ENCODE assay signal across 8 cellular contexts in the genomic region with DNA sequence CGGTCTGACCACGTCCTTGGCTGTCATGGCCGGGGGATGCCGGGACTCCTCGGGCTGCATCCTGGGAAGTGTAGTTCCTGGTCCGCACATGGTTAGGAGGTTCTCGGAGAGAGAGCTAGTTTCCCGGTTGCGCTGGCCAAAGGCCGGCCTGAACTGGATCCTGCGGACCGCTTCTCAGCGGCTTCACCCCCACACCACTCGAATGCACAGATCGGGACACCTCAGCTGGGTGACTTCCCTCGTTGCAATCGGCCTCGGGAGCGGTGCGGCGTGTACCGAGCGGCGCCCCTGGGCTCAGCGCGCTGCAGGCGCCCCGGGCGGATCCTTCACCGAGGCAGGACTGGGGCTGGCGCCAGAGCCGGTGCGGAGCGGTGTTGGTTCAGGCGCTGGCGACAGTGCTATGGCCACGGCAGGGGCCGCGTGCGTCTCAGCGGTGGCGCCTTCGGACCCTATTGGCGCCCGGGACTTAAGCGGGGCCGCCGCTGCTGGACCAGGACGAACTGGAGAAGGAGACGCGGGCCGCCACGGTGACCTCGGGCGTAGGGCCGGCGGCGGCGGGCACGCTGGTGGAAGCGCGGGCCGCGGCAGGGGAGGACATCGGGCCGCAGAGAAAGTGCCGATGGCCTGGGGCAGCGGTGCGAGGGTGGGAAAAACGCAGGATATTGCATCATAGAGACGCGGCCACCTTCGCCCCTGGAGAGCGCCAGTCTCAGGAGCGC. TPM values are rescaled to one million over a fixed set of nuclear protein-coding genes. Genes with fewer than 3 reads are reported as not detected.
DNase-seq lines count a peak whose midpoint lies in the region; ATAC-seq, FAIRE-seq and TF ChIP-seq lines count a peak whose summit lies in the region.

No MANE protein-coding gene starts in this region.

- no peak for TF ChIP-seq EP300 in H1 (IDR thresholded peaks at IDR 0.05; ENCODE audit: borderline replicate concordance in 1 of 2, low read depth in 2 of 2, low read length in 2 of 2)

- peak overlapping the region; percentile 93 for H2BK5ac ChIP-seq in H1 (ENCODE audit: low read depth, low read length)

- TF ChIP-seq RAD21 in H1 (IDR thresholded peaks at IDR 0.05 in 1 of 2, conservative IDR thresholded peaks at IDR 0.05 in 1 of 2; ENCODE audit: low read depth in 2 of 2, low read length in 2 of 2): no peak

- POLR2A ChIA-PET in activated CD8-positive, alpha-beta T cell treated with anti-CD3 and anti-CD28 coated beads for 36 hours (lab: Charles Lee): interaction anchor here (0.5 to 3.2 kb wide), 13 partner anchors 9 to 842 kb away, joined by 3 to 23 read pairs (median 4); a partner anchor contains a TSS
- POLR2A ChIA-PET in H1 (lab: Charles Lee; ENCODE audit: partially characterized antibody): interaction anchor here (0.8 to 6.5 kb wide), 33 partner anchors 8 to 178 kb away, joined by 3 to 63 read pairs (median 4); a partner anchor contains a TSS

- peak overlapping the region; percentile 39 for H2BK120ac ChIP-seq in H1 (replicated peaks; ENCODE audit: low read depth, low read length)

- TF ChIP-seq CTCF in GM10266 (IDR thresholded peaks at IDR 0.05; ENCODE audit: control insufficient read depth, insufficient read depth, low read depth, missing control alignments): no peak
- TF ChIP-seq CTCF in activated CD8-positive, alpha-beta T cell treated with anti-CD3 and anti-CD28 coated beads for 36 hours (IDR thresholded peaks at IDR 0.05): no peak
- no peak for TF ChIP-seq CTCF in H1 (IDR thresholded peaks at IDR 0.05; ENCODE audit: control extremely low read depth in 1 of 3, insufficient read depth in 1 of 3, low read depth in 1 of 3, low read length in 3 of 3)

- peak; percentile 85 to 87 for TF ChIP-seq POLR2A in H1 (IDR thresholded peaks at IDR 0.05; ENCODE audit: control extremely low read depth in 1 of 2, low read depth in 2 of 2, low read length in 2 of 2)

- H2BK20ac ChIP-seq in H1 (ENCODE audit: low read length): no peak overlapping the region

- no peaks in the 10 kb centered on the region for H3K27me3 Mint-ChIP-seq in activated CD8-positive, alpha-beta T cell treated with anti-CD3 and anti-CD28 coated beads for 36 hours

- H3K36me3 ChIP-seq in H1 (ENCODE audit: control insufficient read depth in 2 of 4, insufficient read depth in 4 of 4, low read length in 3 of 4): peaks cover 12 to 30% (median 24%) of the 10 kb centered on the region in 4 experiments

- H2AFZ ChIP-seq in H1 (ENCODE audit: low read length): no peak overlapping the region

- DNase-seq in GM10266 (ENCODE audit: extremely low spot score) (peak; percentile 87), NCI-H69 (lab: John Stamatoyannopoulos, UW) (peak; percentile 91), H1 (ENCODE audit: low read depth in 1 of 2, low spot score in 2 of 2) (peak; percentile 78 to 89), medulla oblongata (ENCODE audit: extremely low spot score) (peak; percentile 89)
- peak; percentile 80 for DNase-seq in activated CD8-positive, alpha-beta T cell treated with anti-CD3 and anti-CD28 coated beads for 36 hours
- DNase-seq in stimulated activated CD4-positive, alpha-beta T cell treated with anti-CD3 and anti-CD28 coated beads, TNF-alpha, amount 100 ng/mL, for 48 hours (ENCODE audit: low read depth in 3 of 3): peak in 2 of 3 donors; percentile 40 to 53

- H3K23ac ChIP-seq in H1 (ENCODE audit: insufficient read length): no peak overlapping the region

- peak overlapping the region; percentile 88 for H3K56ac ChIP-seq in H1 (replicated peaks; ENCODE audit: insufficient read length, low read depth, low read length)

- H4K5ac ChIP-seq in H1 (ENCODE audit: insufficient read length, low read depth, low read length): peak overlapping the region; percentile 59

- no peaks in the 10 kb centered on the region for H3K79me2 ChIP-seq in H1 (ENCODE audit: control insufficient read depth in 1 of 2, insufficient read depth in 2 of 2, low read length in 2 of 2)

- FAIRE-seq in H1 (lab: Jason Lieb, UNC): no peak

- H3K4me1 Mint-ChIP-seq in activated CD8-positive, alpha-beta T cell treated with anti-CD3 and anti-CD28 coated beads for 36 hours (ENCODE audit: low read depth): peaks cover 22% of the 10 kb centered on the region

- no peak overlapping the region for H2BK15ac ChIP-seq in H1 (ENCODE audit: low read length)

- H3K4me1 ChIP-seq in H1 (replicated peaks in 1 of 4; ENCODE audit: control insufficient read depth in 3 of 4, insufficient read depth in 4 of 4, low read length in 3 of 4): peaks cover 0 to 11% (median 5%) of the 10 kb centered on the region in 4 experiments; a peak in 5 of 7 replicates

- no peaks in the 10 kb centered on the region for H3K27me3 ChIP-seq in H1 (replicated peaks in 1 of 4; ENCODE audit: control insufficient read depth in 3 of 4, extremely low read depth in 1 of 4, insufficient read depth in 3 of 4, low read length in 3 of 4)

- no peak overlapping the region for H2AK5ac ChIP-seq in H1 (ENCODE audit: low read depth, low read length)

- peak overlapping the region; percentile 89 for H3K27ac ChIP-seq in H1 (ENCODE audit: low read depth, low read length)

- peak overlapping the region; percentile 80 for H3K4me3 Mint-ChIP-seq in activated CD8-positive, alpha-beta T cell treated with anti-CD3 and anti-CD28 coated beads for 36 hours

- peaks cover 4 to 35% of the 10 kb centered on the region in 2 experiments for H4K20me1 ChIP-seq in H1 (replicated peaks in 1 of 2; ENCODE audit: control insufficient read depth in 1 of 2, insufficient read depth in 2 of 2, low read length in 2 of 2)

- intact Hi-C loops in activated CD8-positive, alpha-beta T cell treated with anti-CD3 and anti-CD28 coated beads for 36 hours (cut with micrococcal nuclease): no loop called here

- H3K18ac ChIP-seq in H1 (ENCODE audit: extremely low read depth, low read length): peak overlapping the region; percentile 88

- H3K9me3 ChIP-seq in H1 (ENCODE audit: insufficient read depth in 2 of 2, low read depth in 1 of 2, low read length in 1 of 2): no peaks in the 10 kb centered on the region

- H4K8ac ChIP-seq in H1 (ENCODE audit: extremely low read depth, insufficient read depth, low read length): peak overlapping the region; percentile 99

- peaks cover 31% of the 10 kb centered on the region for H3K36me3 Mint-ChIP-seq in activated CD8-positive, alpha-beta T cell treated with anti-CD3 and anti-CD28 coated beads for 36 hours (ENCODE audit: low read depth)

- H2BK12ac ChIP-seq in H1 (ENCODE audit: low read depth, low read length): peak overlapping the region; percentile 60; the same call in 1 of the 2 replicates

- no peaks in the 10 kb centered on the region; the same call in 1 of the 2 replicates for H3K79me1 ChIP-seq in H1 (ENCODE audit: low read depth, low read length)

- peak overlapping the region; percentile 67 to 84 (median 76) for H3K4me3 ChIP-seq in H1 (ENCODE audit: extremely low read depth in 1 of 4, insufficient read depth in 2 of 4, low read depth in 3 of 4, low read length in 4 of 4)

- WGBS in H1 (ENCODE audit: extremely low coverage in 1 of 2, insufficient coverage in 1 of 2, insufficient read length in 1 of 2, insufficient replicate concordance in 2 of 2, low coverage in 1 of 2, low lambda C conversion rate in 2 of 2, missing lambda C conversion rate in 1 of 2), 2 experiments: 2% methylated on average over 71 of the region's 75 CpGs; no CpG with 5 or more reads in 1 of the 2 experiments

- peak overlapping the region; percentile 86 for H4K91ac ChIP-seq in H1 (replicated peaks; ENCODE audit: insufficient read length, low read length)

- peak overlapping the region; percentile 87 to 99 (median 94) for H3K9ac ChIP-seq in H1 (replicated peaks in 1 of 4; ENCODE audit: extremely low read depth in 1 of 4, low read depth in 3 of 4, low read length in 3 of 4)

- H3K9me3 Mint-ChIP-seq in activated CD8-positive, alpha-beta T cell treated with anti-CD3 and anti-CD28 coated beads for 36 hours: no peaks in the 10 kb centered on the region

- peak overlapping the region; percentile 93 for H3K27ac Mint-ChIP-seq in activated CD8-positive, alpha-beta T cell treated with anti-CD3 and anti-CD28 coated beads for 36 hours

- peaks cover 4% of the 10 kb centered on the region; the same call in 1 of the 2 replicates for H3K23me2 ChIP-seq in H1 (ENCODE audit: low read depth, low read length)

- ATAC-seq in HG02938 (IDR thresholded peaks at IDR 0.05; ENCODE audit: unreplicated experiment) (peak; percentile 60), GM18870 (IDR thresholded peaks at IDR 0.05; ENCODE audit: unreplicated experiment) (no peak)
- peak; percentile 84 for ATAC-seq in activated CD8-positive, alpha-beta T cell treated with anti-CD3 and anti-CD28 coated beads for 36 hours

- H3K14ac ChIP-seq in H1 (ENCODE audit: insufficient read length): no peak overlapping the region

- CTCF ChIA-PET in activated CD8-positive, alpha-beta T cell treated with anti-CD3 and anti-CD28 coated beads for 36 hours (lab: Charles Lee): interaction anchor here (0.6 to 1.4 kb wide), 3 partner anchors 39 to 960 kb away, joined by 3 to 5 read pairs (median 3); a partner anchor contains a TSS
- CTCF ChIA-PET in H1 (lab: Charles Lee; ENCODE audit: partially characterized antibody): interaction anchor here (0.8 to 1.4 kb wide), 2 partner anchors 13 to 38 kb away, joined by 3 to 4 read pairs; no protein-coding TSS in a partner anchor

- H3K4me2 ChIP-seq in H1 (ENCODE audit: insufficient read depth in 1 of 2, low read depth in 2 of 2, low read length in 2 of 2): peak overlapping the region; percentile 63 to 92

- H3K4ac ChIP-seq in H1 (replicated peaks; ENCODE audit: insufficient read length, low read depth, low read length): peak overlapping the region; percentile 2

RNA-seq across cellular contexts. Expression of a gene that starts 11.5 kb away (rescaled TPM):
- 1 to 10 TPM; 2.8 to 3.2 TPM for total RNA-seq in activated CD8-positive, alpha-beta T cell treated with anti-CD3 and anti-CD28 coated beads for 36 hours
- total RNA-seq in H1 (2021; fragmentation: NEBNext Ultra II Directional; extraction: Animal tissue kit (Norgen Biotek cat#: 25700)): 19.3 and 19.5 TPM in 2 replicates
- polyA plus RNA-seq in H1 (2011; rRNA removed): 11.0 and 13.6 TPM in 2 replicates
- polyA plus RNA-seq in H1 (2011; cell fraction: cytosol; rRNA removed): 8.2 TPM
- polyA plus RNA-seq in H1 (2011; cell fraction: nucleus; rRNA removed): 21.5 TPM
- polyA plus RNA-seq in H1 (2012, experiment 1 of 2): 14.4 to 17.5 TPM (median 15.0 TPM) in 4 replicates
- polyA plus RNA-seq in H1 (2012, experiment 2 of 2): 11.9 TPM
- 12.5 TPM for polyA plus RNA-seq in H1 (2013, experiment 1 of 2)
- 11.1 TPM for polyA plus RNA-seq in H1 (2013, experiment 2 of 2)
- polyA minus RNA-seq in H1 (2011; rRNA and poly(A)+ RNA removed): 9.9 and 11.1 TPM in 2 replicates
- 10.2 TPM for polyA minus RNA-seq in H1 (2011; cell fraction: cytosol; rRNA and poly(A)+ RNA removed)
- 18.8 TPM for polyA minus RNA-seq in H1 (2011; cell fraction: nucleus; rRNA and poly(A)+ RNA removed)

RNA-seq across cellular contexts. Expression of a gene that starts 13.4 kb away (rescaled TPM):
- 10 to 100 TPM; 63.2 to 68.1 TPM for total RNA-seq in activated CD8-positive, alpha-beta T cell treated with anti-CD3 and anti-CD28 coated beads for 36 hours
- 68.7 and 70.8 TPM in 2 replicates for total RNA-seq in H1 (2021; fragmentation: NEBNext Ultra II Directional; extraction: Animal tissue kit (Norgen Biotek cat#: 25700))
- polyA plus RNA-seq in H1 (2011; rRNA removed): 36.9 and 38.5 TPM in 2 replicates
- 35.0 TPM for polyA plus RNA-seq in H1 (2011; cell fraction: cytosol; rRNA removed)
- polyA plus RNA-seq in H1 (2011; cell fraction: nucleus; rRNA removed): 113 TPM
- 48.2 to 55.3 TPM (median 49.7 TPM) in 4 replicates for polyA plus RNA-seq in H1 (2012, experiment 1 of 2)
- 41.0 TPM for polyA plus RNA-seq in H1 (2012, experiment 2 of 2)
- polyA plus RNA-seq in H1 (2013, experiment 1 of 2): 25.7 TPM
- polyA plus RNA-seq in H1 (2013, experiment 2 of 2): 25.3 TPM
- polyA minus RNA-seq in H1 (2011; rRNA and poly(A)+ RNA removed): 69.9 and 90.6 TPM in 2 replicates
- 33.1 TPM for polyA minus RNA-seq in H1 (2011; cell fraction: cytosol; rRNA and poly(A)+ RNA removed)
- polyA minus RNA-seq in H1 (2011; cell fraction: nucleus; rRNA and poly(A)+ RNA removed): 44.6 TPM

RNA-seq across cellular contexts. Expression of a gene that starts 13.7 kb away (rescaled TPM):
- total RNA-seq in activated CD8-positive, alpha-beta T cell treated with anti-CD3 and anti-CD28 coated beads for 36 hours: 1 to 10 TPM; 3.8 to 3.9 TPM
- total RNA-seq in H1 (2021; fragmentation: NEBNext Ultra II Directional; extraction: Animal tissue kit (Norgen Biotek cat#: 25700)): 5.2 and 6.0 TPM in 2 replicates
- 5.6 and 7.1 TPM in 2 replicates for polyA plus RNA-seq in H1 (2011; rRNA removed)
- polyA plus RNA-seq in H1 (2011; cell fraction: cytosol; rRNA removed): 8.1 TPM
- 21.1 TPM for polyA plus RNA-seq in H1 (2011; cell fraction: nucleus; rRNA removed)
- polyA plus RNA-seq in H1 (2012, experiment 1 of 2): 4.8 to 7.5 TPM (median 6.4 TPM) in 4 replicates
- 2.6 TPM for polyA plus RNA-seq in H1 (2012, experiment 2 of 2)
- 4.8 TPM for polyA plus RNA-seq in H1 (2013, experiment 1 of 2)
- 5.5 TPM for polyA plus RNA-seq in H1 (2013, experiment 2 of 2)
- polyA minus RNA-seq in H1 (2011; rRNA and poly(A)+ RNA removed): 1.4 and 1.9 TPM in 2 replicates
- 3.4 TPM for polyA minus RNA-seq in H1 (2011; cell fraction: cytosol; rRNA and poly(A)+ RNA removed)
- polyA minus RNA-seq in H1 (2011; cell fraction: nucleus; rRNA and poly(A)+ RNA removed): 6.3 TPM

RNA-seq across cellular contexts. Expression of a gene that starts 27.3 kb away (rescaled TPM):
- 10 to 100 TPM; 27.8 to 30.3 TPM for total RNA-seq in activated CD8-positive, alpha-beta T cell treated with anti-CD3 and anti-CD28 coated beads for 36 hours
- 36.0 and 37.2 TPM in 2 replicates for total RNA-seq in H1 (2021; fragmentation: NEBNext Ultra II Directional; extraction: Animal tissue kit (Norgen Biotek cat#: 25700))
- polyA plus RNA-seq in H1 (2011; rRNA removed): 53.4 and 63.9 TPM in 2 replicates
- polyA plus RNA-seq in H1 (2011; cell fraction: cytosol; rRNA removed): 43.7 TPM
- 123 TPM for polyA plus RNA-seq in H1 (2011; cell fraction: nucleus; rRNA removed)
- polyA plus RNA-seq in H1 (2012, experiment 1 of 2): 30.6 to 44.5 TPM (median 43.0 TPM) in 4 replicates
- 47.4 TPM for polyA plus RNA-seq in H1 (2012, experiment 2 of 2)
- 28.4 TPM for polyA plus RNA-seq in H1 (2013, experiment 1 of 2)
- polyA plus RNA-seq in H1 (2013, experiment 2 of 2): 26.2 TPM
- polyA minus RNA-seq in H1 (2011; rRNA and poly(A)+ RNA removed): 29.9 and 30.1 TPM in 2 replicates
- 10.9 TPM for polyA minus RNA-seq in H1 (2011; cell fraction: cytosol; rRNA and poly(A)+ RNA removed)
- 43.9 TPM for polyA minus RNA-seq in H1 (2011; cell fraction: nucleus; rRNA and poly(A)+ RNA removed)
